In the genomic region with DNA sequence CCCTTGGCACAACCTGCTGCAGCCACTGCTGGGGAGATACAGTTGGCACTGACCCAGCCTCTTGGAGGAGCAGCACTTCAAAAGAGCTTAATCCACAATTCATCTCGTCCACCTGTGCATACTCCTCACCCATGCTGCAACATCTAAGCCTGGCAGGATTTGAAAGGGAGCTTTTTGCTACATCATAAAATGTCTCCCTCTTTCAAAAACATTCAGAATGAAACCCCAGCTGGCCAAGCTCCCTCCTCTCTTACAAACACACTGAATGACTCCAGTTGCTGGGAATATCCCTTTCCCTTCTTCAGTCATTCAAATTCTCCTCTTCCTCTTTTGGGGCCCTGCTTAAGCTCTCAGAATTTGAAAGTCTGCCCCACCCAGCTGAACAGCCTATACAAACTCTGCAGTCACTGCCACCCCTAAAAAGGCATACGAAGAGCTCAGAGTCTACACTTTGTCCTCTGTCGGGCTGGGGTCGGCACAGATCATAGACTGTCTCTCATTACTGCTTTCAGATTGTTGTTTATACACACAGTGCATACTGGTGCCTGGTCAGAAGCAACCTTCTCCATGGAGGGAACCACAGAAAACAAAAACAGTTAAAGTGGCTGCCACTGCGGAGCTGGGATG, we compare ENCODE assay signal across 9 cellular contexts. TPM values are rescaled to one million over a fixed set of nuclear protein-coding genes. Genes with fewer than 3 reads are reported as not detected.
DNase-seq lines count a peak whose midpoint lies in the region; ATAC-seq and TF ChIP-seq lines count a peak whose summit lies in the region.
"Had no signal": no experiment of that assay in that cellular context is flagged by ENCODE, and none has a peak within 500 bp of the region (broad histone marks: within the 10 kb centered on the region; RNA-seq: fewer than 3 reads in every experiment).

No MANE protein-coding gene starts in this region.

- H3K9me3 ChIP-seq in esophagus squamous epithelium: no peaks in the 10 kb centered on the region

- CTCF ChIA-PET in HEK293T (lab: Yijun Ruan, JAX): interaction anchor here (1.9 kb wide), 1 partner anchor 19 kb away, joined by 12 read pairs; no protein-coding TSS in a partner anchor

- peak overlapping the region in 3 of 4 donors; percentile 25 to 51 (median 44) for H3K27ac ChIP-seq in esophagus squamous epithelium

- H3K36me3 ChIP-seq in esophagus squamous epithelium: peaks cover 18 to 98% (median 45%) of the 10 kb centered on the region in 3 donors

- POLR2A ChIA-PET in HEK293T (lab: Yijun Ruan, JAX): interaction anchor here (1.2 kb wide), 1 partner anchor 26 kb away, joined by 3 read pairs; no protein-coding TSS in a partner anchor

- intact Hi-C loops in esophagus squamous epithelium (cut with DNase I): no loop called here

- no peak for TF ChIP-seq CTCF in esophagus squamous epithelium (IDR thresholded peaks at IDR 0.05)

- DNase-seq in AG20443 (ENCODE audit: low spot score) (peak; percentile 22), NCI-H2196 treated with DMSO at 0.1 percent for 48 hours (lab: John Stamatoyannopoulos, UW; ENCODE audit: unreplicated experiment) (peak; percentile 14), esophagus squamous epithelium (lab: John Stamatoyannopoulos, UW) (no peak), HEK293T (ENCODE audit: extremely low spot score) (no peak), NCI-H128 (lab: John Stamatoyannopoulos, UW; ENCODE audit: unreplicated experiment) (no peak), germinal center (ENCODE audit: low spot score) (no peak)
- DNase-seq: PC-3 had no signal

- WGBS in esophagus squamous epithelium, 2 donors: 24 to 31% methylated on average over 2 to 5 of the region's 5 CpGs

- TF ChIP-seq POLR2A in esophagus squamous epithelium (IDR thresholded peaks at IDR 0.05): no peak

- peaks cover 0 to 23% (median 10%) of the 10 kb centered on the region in 3 donors for H3K4me1 ChIP-seq in esophagus squamous epithelium

- no peaks in the 10 kb centered on the region for H3K27me3 ChIP-seq in esophagus squamous epithelium

- no peak overlapping the region for H3K4me3 ChIP-seq in esophagus squamous epithelium

- ATAC-seq in GM19025 (IDR thresholded peaks at IDR 0.05; ENCODE audit: low read depth, unreplicated experiment) (peak; percentile 69), HG03354 (IDR thresholded peaks at IDR 0.05; ENCODE audit: poor library complexity, severe bottlenecking, unreplicated experiment) (no peak)
- ATAC-seq: PC-3 had no signal

TF ChIP-seq in HEK293T, 16 proteins besides CTCF, POLR2A, EP300 and RAD21:
- no peak for TF ChIP-seq HDGF (IDR thresholded peaks at IDR 0.05; ENCODE audit: borderline replicate concordance)
- TF ChIP-seq SUZ12 (IDR thresholded peaks at IDR 0.05): no peak
- no peak for TF ChIP-seq NFRKB (IDR thresholded peaks at IDR 0.05)
- TF ChIP-seq TARDBP (IDR thresholded peaks at IDR 0.05): no peak
- TF ChIP-seq PKNOX1 (IDR thresholded peaks at IDR 0.05): no peak
- no peak for TF ChIP-seq CTBP1 (IDR thresholded peaks at IDR 0.05; ENCODE audit: borderline replicate concordance)
- TF ChIP-seq FOXK2 (IDR thresholded peaks at IDR 0.05): no peak
- no peak for TF ChIP-seq ELF4 (IDR thresholded peaks at IDR 0.05)
- TF ChIP-seq LEF1 (IDR thresholded peaks at IDR 0.05; ENCODE audit: borderline replicate concordance): no peak
- TF ChIP-seq ARNT (IDR thresholded peaks at IDR 0.05): no peak
- no peak for TF ChIP-seq FOXA1 (IDR thresholded peaks at IDR 0.05)
- no peak for TF ChIP-seq ZNF384 (IDR thresholded peaks at IDR 0.05)
- no peak for TF ChIP-seq FOXM1 (IDR thresholded peaks at IDR 0.05; ENCODE audit: borderline replicate concordance)
- TF ChIP-seq L3MBTL2 (conservative IDR thresholded peaks at IDR 0.05): no peak
- TF ChIP-seq BHLHE40 (IDR thresholded peaks at IDR 0.05; ENCODE audit: borderline replicate concordance): no peak
- TF ChIP-seq SP1 (IDR thresholded peaks at IDR 0.05): no peak
TF ChIP-seq in HEK293T: peak in this region for 0.

RNA-seq across cellular contexts. Expression of gene C5orf15, which starts 8.8 kb away (rescaled TPM):
- total RNA-seq in esophagus squamous epithelium: 10 to 100 TPM; 16.5 to 38.0 (median 22.0) TPM

RNA-seq across cellular contexts. Expression of gene VDAC1, which starts 27.5 kb away (rescaled TPM):
- 100 to 1,000 TPM; 151 to 220 (median 188) TPM for total RNA-seq in esophagus squamous epithelium

Comparison
In these comparisons a context has a peak if more than half of its experiments do, and no peak if none do; other contexts are left out.
1. DNase-seq: peak in AG20443 (single experiment) and NCI-H2196 treated with DMSO at 0.1 percent for 48 hours (single experiment); none in esophagus squamous epithelium (single experiment), HEK293T (single experiment), NCI-H128 (single experiment) and germinal center (single experiment).